ENCODE assay signal across 1 cellular context in the genomic region with DNA sequence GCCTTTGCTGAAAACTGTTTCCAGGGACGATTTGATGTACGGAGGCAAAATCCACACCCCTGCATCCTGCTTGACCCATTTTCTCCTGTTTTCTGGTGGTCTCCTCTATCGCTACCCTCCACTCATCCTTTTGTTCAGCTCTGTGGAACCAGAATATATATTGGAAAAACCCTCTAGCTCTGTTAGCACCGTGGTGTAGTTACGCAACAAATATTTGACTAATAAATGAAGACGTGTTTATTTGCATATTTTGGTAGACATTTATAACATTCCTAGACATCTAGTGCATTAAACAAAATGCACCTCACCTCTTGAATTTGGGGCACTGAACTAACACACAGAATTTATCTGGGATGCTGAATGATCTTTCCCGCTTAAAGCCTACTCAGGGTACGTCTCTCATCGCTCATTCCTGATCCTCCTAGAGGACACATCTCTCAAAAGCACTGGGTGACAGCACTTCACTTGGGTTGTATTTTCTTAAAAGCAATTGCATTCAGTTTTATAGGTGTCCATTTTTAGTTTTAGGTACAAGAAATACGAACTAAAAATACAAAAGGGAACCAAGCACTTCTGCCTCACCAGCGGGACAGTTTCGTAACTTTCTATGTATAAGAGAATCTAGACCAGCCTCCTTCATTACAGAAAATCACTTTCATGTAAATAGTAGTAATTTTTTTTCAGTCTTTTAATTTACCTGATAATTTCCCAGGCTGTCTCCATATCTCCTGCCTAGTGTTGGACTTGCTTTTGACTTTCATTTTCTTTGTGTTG.
TF ChIP-seq lines count a peak whose summit lies in the region.

No MANE protein-coding gene starts in this region.

TF ChIP-seq in GM23338, 12 proteins besides CTCF, POLR2A, EP300 and RAD21:
- TF ChIP-seq, protein P1, sequence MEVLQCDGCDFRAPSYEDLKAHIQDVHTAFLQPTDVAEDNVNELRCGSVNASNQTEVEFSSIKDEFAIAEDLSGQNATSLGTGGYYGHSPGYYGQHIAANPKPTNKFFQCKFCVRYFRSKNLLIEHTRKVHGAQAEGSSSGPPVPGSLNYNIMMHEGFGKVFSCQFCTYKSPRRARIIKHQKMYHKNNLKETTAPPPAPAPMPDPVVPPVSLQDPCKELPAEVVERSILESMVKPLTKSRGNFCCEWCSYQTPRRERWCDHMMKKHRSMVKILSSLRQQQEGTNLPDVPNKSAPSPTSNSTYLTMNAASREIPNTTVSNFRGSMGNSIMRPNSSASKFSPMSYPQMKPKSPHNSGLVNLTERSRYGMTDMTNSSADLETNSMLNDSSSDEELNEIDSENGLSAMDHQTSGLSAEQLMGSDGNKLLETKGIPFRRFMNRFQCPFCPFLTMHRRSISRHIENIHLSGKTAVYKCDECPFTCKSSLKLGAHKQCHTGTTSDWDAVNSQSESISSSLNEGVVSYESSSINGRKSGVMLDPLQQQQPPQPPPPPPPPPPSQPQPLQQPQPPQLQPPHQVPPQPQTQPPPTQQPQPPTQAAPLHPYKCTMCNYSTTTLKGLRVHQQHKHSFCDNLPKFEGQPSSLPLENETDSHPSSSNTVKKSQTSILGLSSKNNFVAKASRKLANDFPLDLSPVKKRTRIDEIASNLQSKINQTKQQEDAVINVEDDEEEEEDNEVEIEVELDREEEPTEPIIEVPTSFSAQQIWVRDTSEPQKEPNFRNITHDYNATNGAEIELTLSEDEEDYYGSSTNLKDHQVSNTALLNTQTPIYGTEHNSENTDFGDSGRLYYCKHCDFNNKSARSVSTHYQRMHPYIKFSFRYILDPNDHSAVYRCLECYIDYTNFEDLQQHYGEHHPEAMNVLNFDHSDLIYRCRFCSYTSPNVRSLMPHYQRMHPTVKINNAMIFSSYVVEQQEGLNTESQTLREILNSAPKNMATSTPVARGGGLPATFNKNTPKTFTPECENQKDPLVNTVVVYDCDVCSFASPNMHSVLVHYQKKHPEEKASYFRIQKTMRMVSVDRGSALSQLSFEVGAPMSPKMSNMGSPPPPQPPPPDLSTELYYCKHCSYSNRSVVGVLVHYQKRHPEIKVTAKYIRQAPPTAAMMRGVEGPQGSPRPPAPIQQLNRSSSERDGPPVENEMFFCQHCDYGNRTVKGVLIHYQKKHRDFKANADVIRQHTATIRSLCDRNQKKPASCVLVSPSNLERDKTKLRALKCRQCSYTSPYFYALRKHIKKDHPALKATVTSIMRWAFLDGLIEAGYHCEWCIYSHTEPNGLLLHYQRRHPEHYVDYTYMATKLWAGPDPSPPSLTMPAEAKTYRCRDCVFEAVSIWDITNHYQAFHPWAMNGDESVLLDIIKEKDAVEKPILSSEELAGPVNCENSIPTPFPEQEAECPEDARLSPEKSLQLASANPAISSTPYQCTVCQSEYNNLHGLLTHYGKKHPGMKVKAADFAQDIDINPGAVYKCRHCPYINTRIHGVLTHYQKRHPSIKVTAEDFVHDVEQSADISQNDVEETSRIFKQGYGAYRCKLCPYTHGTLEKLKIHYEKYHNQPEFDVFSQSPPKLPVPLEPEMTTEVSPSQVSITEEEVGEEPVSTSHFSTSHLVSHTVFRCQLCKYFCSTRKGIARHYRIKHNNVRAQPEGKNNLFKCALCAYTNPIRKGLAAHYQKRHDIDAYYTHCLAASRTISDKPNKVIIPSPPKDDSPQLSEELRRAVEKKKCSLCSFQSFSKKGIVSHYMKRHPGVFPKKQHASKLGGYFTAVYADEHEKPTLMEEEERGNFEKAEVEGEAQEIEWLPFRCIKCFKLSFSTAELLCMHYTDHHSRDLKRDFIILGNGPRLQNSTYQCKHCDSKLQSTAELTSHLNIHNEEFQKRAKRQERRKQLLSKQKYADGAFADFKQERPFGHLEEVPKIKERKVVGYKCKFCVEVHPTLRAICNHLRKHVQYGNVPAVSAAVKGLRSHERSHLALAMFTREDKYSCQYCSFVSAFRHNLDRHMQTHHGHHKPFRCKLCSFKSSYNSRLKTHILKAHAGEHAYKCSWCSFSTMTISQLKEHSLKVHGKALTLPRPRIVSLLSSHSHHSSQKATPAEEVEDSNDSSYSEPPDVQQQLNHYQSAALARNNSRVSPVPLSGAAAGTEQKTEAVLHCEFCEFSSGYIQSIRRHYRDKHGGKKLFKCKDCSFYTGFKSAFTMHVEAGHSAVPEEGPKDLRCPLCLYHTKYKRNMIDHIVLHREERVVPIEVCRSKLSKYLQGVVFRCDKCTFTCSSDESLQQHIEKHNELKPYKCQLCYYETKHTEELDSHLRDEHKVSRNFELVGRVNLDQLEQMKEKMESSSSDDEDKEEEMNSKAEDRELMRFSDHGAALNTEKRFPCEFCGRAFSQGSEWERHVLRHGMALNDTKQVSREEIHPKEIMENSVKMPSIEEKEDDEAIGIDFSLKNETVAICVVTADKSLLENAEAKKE (CRISPR knock-in tag; IDR thresholded peaks at IDR 0.05) = no peak
- no peak for TF ChIP-seq NANOG (IDR thresholded peaks at IDR 0.05; ENCODE audit: borderline replicate concordance)
- no peak for TF ChIP-seq JUNB (IDR thresholded peaks at IDR 0.05; ENCODE audit: unreplicated experiment)
- no peak for TF ChIP-seq POLR2AphosphoS5 (IDR thresholded peaks at IDR 0.05; ENCODE audit: low read depth)
- TF ChIP-seq EZH2 (IDR thresholded peaks at IDR 0.05; ENCODE audit: low read depth, unreplicated experiment) = no peak
- TF ChIP-seq, protein P2, sequence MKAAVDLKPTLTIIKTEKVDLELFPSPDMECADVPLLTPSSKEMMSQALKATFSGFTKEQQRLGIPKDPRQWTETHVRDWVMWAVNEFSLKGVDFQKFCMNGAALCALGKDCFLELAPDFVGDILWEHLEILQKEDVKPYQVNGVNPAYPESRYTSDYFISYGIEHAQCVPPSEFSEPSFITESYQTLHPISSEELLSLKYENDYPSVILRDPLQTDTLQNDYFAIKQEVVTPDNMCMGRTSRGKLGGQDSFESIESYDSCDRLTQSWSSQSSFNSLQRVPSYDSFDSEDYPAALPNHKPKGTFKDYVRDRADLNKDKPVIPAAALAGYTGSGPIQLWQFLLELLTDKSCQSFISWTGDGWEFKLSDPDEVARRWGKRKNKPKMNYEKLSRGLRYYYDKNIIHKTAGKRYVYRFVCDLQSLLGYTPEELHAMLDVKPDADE (IDR thresholded peaks at IDR 0.05) = no peak
- TF ChIP-seq EZH2phosphoT487 (IDR thresholded peaks at IDR 0.05; ENCODE audit: unreplicated experiment) = no peak
- TF ChIP-seq ZNF114 (CRISPR knock-in tag; IDR thresholded peaks at IDR 0.05) = no peak
- TF ChIP-seq ZNF331 (CRISPR knock-in tag; IDR thresholded peaks at IDR 0.05; ENCODE audit: low read depth) = no peak
- TF ChIP-seq, protein P3, sequence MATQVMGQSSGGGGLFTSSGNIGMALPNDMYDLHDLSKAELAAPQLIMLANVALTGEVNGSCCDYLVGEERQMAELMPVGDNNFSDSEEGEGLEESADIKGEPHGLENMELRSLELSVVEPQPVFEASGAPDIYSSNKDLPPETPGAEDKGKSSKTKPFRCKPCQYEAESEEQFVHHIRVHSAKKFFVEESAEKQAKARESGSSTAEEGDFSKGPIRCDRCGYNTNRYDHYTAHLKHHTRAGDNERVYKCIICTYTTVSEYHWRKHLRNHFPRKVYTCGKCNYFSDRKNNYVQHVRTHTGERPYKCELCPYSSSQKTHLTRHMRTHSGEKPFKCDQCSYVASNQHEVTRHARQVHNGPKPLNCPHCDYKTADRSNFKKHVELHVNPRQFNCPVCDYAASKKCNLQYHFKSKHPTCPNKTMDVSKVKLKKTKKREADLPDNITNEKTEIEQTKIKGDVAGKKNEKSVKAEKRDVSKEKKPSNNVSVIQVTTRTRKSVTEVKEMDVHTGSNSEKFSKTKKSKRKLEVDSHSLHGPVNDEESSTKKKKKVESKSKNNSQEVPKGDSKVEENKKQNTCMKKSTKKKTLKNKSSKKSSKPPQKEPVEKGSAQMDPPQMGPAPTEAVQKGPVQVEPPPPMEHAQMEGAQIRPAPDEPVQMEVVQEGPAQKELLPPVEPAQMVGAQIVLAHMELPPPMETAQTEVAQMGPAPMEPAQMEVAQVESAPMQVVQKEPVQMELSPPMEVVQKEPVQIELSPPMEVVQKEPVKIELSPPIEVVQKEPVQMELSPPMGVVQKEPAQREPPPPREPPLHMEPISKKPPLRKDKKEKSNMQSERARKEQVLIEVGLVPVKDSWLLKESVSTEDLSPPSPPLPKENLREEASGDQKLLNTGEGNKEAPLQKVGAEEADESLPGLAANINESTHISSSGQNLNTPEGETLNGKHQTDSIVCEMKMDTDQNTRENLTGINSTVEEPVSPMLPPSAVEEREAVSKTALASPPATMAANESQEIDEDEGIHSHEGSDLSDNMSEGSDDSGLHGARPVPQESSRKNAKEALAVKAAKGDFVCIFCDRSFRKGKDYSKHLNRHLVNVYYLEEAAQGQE (IDR thresholded peaks at IDR 0.05; ENCODE audit: unreplicated experiment) = no peak
- TF ChIP-seq CREB1 (CRISPR knock-in tag; IDR thresholded peaks at IDR 0.05; ENCODE audit: low read depth) = no peak
- TF ChIP-seq STAT1 (IDR thresholded peaks at IDR 0.05; ENCODE audit: unreplicated experiment) = no peak
